8 cellular contexts compared by ENCODE assay signal in genomic region chr6:159983641-159984080, GRCh38. TPM values are rescaled to one million over a fixed set of nuclear protein-coding genes. Genes with fewer than 3 reads are reported as not detected.
DNase-seq lines count a peak whose midpoint lies in the region; ATAC-seq and TF ChIP-seq lines count a peak whose summit lies in the region.

No MANE protein-coding gene starts in this region.

- TF ChIP-seq POLR2A in right lobe of liver (IDR thresholded peaks at IDR 0.05), result no peak

- H3K27me3 Mint-ChIP-seq in activated naive CD8-positive, alpha-beta T cell treated with anti-CD3 and anti-CD28 coated beads for 36 hours, result no peaks in the 10 kb centered on the region

- H3K4me3 ChIP-seq in right lobe of liver, result no peak overlapping the region

- H3K9me3 ChIP-seq in KOPT-K1 (ENCODE audit: insufficient read depth, low read length, poor library complexity, severe bottlenecking) (no peaks in the 10 kb centered on the region), right lobe of liver (no peaks in the 10 kb centered on the region)

- peaks cover 81% of the 10 kb centered on the region for H3K4me1 Mint-ChIP-seq in activated naive CD8-positive, alpha-beta T cell treated with anti-CD3 and anti-CD28 coated beads for 36 hours

- H3K36me3 ChIP-seq in KOPT-K1 (ENCODE audit: insufficient read depth, low read length) (no peaks in the 10 kb centered on the region), right lobe of liver (no peaks in the 10 kb centered on the region)

- no peaks in the 10 kb centered on the region for H3K27me3 ChIP-seq in right lobe of liver

- peaks cover under 1% of the 10 kb centered on the region for H3K9me3 Mint-ChIP-seq in activated naive CD8-positive, alpha-beta T cell treated with anti-CD3 and anti-CD28 coated beads for 36 hours

- peak overlapping the region; percentile 95 for H3K27ac Mint-ChIP-seq in activated naive CD8-positive, alpha-beta T cell treated with anti-CD3 and anti-CD28 coated beads for 36 hours

- DNase-seq in AML-193 (lab: John Stamatoyannopoulos, UW) (peak; percentile 94), right lobe of liver (no peak), SW 1271 (lab: John Stamatoyannopoulos, UW) (no peak)
- no peak for DNase-seq in activated naive CD8-positive, alpha-beta T cell treated with anti-CD3 and anti-CD28 coated beads for 36 hours

- H3K4me3 Mint-ChIP-seq in activated naive CD8-positive, alpha-beta T cell treated with anti-CD3 and anti-CD28 coated beads for 36 hours, result peak overlapping the region; percentile 70

- ATAC-seq in right lobe of liver (peak; percentile 21 to 37 (median 32)), GM18873 (IDR thresholded peaks at IDR 0.05; ENCODE audit: low FRiP score, unreplicated experiment) (no peak), HG03521 (IDR thresholded peaks at IDR 0.05; ENCODE audit: unreplicated experiment) (no peak), HG03025 (IDR thresholded peaks at IDR 0.05; ENCODE audit: low FRiP score, unreplicated experiment) (no peak)

- peaks cover 31% of the 10 kb centered on the region for H3K36me3 Mint-ChIP-seq in activated naive CD8-positive, alpha-beta T cell treated with anti-CD3 and anti-CD28 coated beads for 36 hours

- no peak for TF ChIP-seq CTCF in right lobe of liver (IDR thresholded peaks at IDR 0.05)

- 6% methylated on average over 2 of the region's 2 CpGs for WGBS in right lobe of liver (ENCODE audit: insufficient coverage, low coverage, low lambda C conversion rate, missing lambda C conversion rate)

- H3K27ac ChIP-seq in KOPT-K1 (ENCODE audit: low read depth, low read length, poor library complexity, severe bottlenecking), result peak overlapping the region; percentile 96
- H3K27ac ChIP-seq in right lobe of liver, result peak overlapping the region; percentile 47 to 66 (median 56)

- peaks cover 0 to 65% (median 20%) of the 10 kb centered on the region in 4 donors for H3K4me1 ChIP-seq in right lobe of liver

- intact Hi-C loops in right lobe of liver (cut with DNase I), result no loop called here

RNA-seq across cellular contexts. Expression of gene IGF2R, which starts 14.8 kb away (rescaled TPM):
- 10 to 100 TPM; 74.9 to 77.7 TPM for total RNA-seq in activated naive CD8-positive, alpha-beta T cell treated with anti-CD3 and anti-CD28 coated beads for 36 hours
- 10 to 100 TPM; 50.3 to 81.0 (median 67.1) TPM for total RNA-seq in right lobe of liver

Comparison
In these comparisons a context has a peak if more than half of its experiments do, and no peak if none do; other contexts are left out.
1. DNase-seq: peak in AML-193 (2 of 2); none in activated naive CD8-positive, alpha-beta T cell treated with anti-CD3 and anti-CD28 coated beads for 36 hours (single experiment), right lobe of liver (0 of 3) and SW 1271 (0 of 2).
2. ATAC-seq: peak in right lobe of liver (4 of 4); none in GM18873 (single experiment), HG03521 (single experiment) and HG03025 (single experiment).